In the genomic region with DNA sequence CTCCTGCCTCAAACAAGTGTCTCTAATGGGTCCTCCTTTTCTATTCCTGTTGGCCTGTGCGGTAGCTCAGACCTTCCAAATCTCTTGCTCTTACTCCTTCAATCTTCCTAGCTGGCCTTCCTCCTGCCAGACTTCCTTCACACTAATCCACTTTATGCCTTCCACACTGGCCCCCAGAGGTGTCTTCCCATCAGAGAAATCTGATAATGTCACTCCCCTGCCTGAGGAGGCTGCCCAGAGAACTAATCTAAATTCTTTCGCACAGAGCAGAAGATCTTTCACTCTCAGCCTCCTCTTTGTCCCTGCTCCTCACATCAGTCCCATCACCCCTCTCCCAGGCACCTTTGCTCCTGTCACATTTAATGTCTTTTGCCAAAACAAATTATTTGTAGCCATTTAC, we compare ENCODE assay signal across 19 cellular contexts.
DNase-seq lines count a peak whose midpoint lies in the region; ATAC-seq and TF ChIP-seq lines count a peak whose summit lies in the region.
"Had no signal": no experiment of that assay in that cellular context is flagged by ENCODE, and none has a peak within 500 bp of the region (broad histone marks: within the 10 kb centered on the region; RNA-seq: fewer than 3 reads in every experiment).

No MANE protein-coding gene starts in this region.

- DNase-seq in A673 (ENCODE audit: low spot score) (peak; percentile 68), activated gamma-delta T cell (lab: John Stamatoyannopoulos, UW) (no peak)
- DNase-seq in CD4-positive, alpha-beta T cell: no peak
- no peak for DNase-seq in activated T-helper 2 cell treated with anti-CD3 and anti-CD28 coated beads, Interferon-gamma antibody, Interleukin-2, Interleukin-4, amounts not matched to agents 10 μg/mL and 5 μg/mL and 100 μg/mL, durations not matched to agents 14 hours and 24 hours and 36 hours (ENCODE audit: low spot score)
- DNase-seq in naive thymus-derived CD8-positive, alpha-beta T cell: no peak
- DNase-seq: activated CD4-positive, alpha-beta T cell treated with anti-CD3 and anti-CD28 coated beads, Interleukin-2, amount 50 U/mL, for 1 hour; BE2C; colonic mucosa; DMS79; NCI-H1930; NCI-H510A treated with DMSO at 0.1 percent for 48 hours; OCI-M1 had no signal

- no peak for ATAC-seq in CD4-positive, alpha-beta T cell (ENCODE audit: poor library complexity)
- no peak for ATAC-seq in naive thymus-derived CD8-positive, alpha-beta T cell
- no peak for ATAC-seq in HG03139 (IDR thresholded peaks at IDR 0.05; ENCODE audit: unreplicated experiment)
- no peak for ATAC-seq in GM21723 (IDR thresholded peaks at IDR 0.05; ENCODE audit: unreplicated experiment)

- H3K36me3 Mint-ChIP-seq in CD4-positive, alpha-beta T cell (ENCODE audit: low read depth): peaks cover 29% of the 10 kb centered on the region
- H3K36me3 Mint-ChIP-seq in activated T-helper 2 cell treated with anti-CD3 and anti-CD28 coated beads, Interferon-gamma antibody, Interleukin-2, Interleukin-4, amounts not matched to agents 10 μg/mL and 5 μg/mL and 100 μg/mL, durations not matched to agents 14 hours and 24 hours and 36 hours (ENCODE audit: low read depth): peaks cover 16% of the 10 kb centered on the region
- peaks cover 4 to 34% (median 20%) of the 10 kb centered on the region in 3 donors for H3K36me3 Mint-ChIP-seq in naive thymus-derived CD8-positive, alpha-beta T cell

- H3K27me3 Mint-ChIP-seq in CD4-positive, alpha-beta T cell: no peaks in the 10 kb centered on the region
- H3K27me3 Mint-ChIP-seq in activated T-helper 2 cell treated with anti-CD3 and anti-CD28 coated beads, Interferon-gamma antibody, Interleukin-2, Interleukin-4, amounts not matched to agents 10 μg/mL and 5 μg/mL and 100 μg/mL, durations not matched to agents 14 hours and 24 hours and 36 hours (ENCODE audit: low read depth): no peaks in the 10 kb centered on the region
- no peaks in the 10 kb centered on the region for H3K27me3 Mint-ChIP-seq in naive thymus-derived CD8-positive, alpha-beta T cell
- H3K27me3 Mint-ChIP-seq: IgD-negative memory B cell had no signal

- BruUV-seq in A673 (replicated peaks; lab: Mats Ljungman, UMichigan): no TSS peak

- no peaks in the 10 kb centered on the region for H3K27me3 ChIP-seq in A673 (replicated peaks; ENCODE audit: insufficient read depth, low read depth, low read length, poor library complexity)
- no peaks in the 10 kb centered on the region for H3K27me3 ChIP-seq in CD4-positive, alpha-beta T cell (ENCODE audit: control insufficient read depth, insufficient read depth, low read length)
- H3K27me3 ChIP-seq: ascending aorta, BE2C, colonic mucosa, right atrium auricular region, SJSA1 had no signal

- no peak overlapping the region for H3K4me3 Mint-ChIP-seq in CD4-positive, alpha-beta T cell
- H3K4me3 Mint-ChIP-seq in activated T-helper 2 cell treated with anti-CD3 and anti-CD28 coated beads, Interferon-gamma antibody, Interleukin-2, Interleukin-4, amounts not matched to agents 10 μg/mL and 5 μg/mL and 100 μg/mL, durations not matched to agents 14 hours and 24 hours and 36 hours (ENCODE audit: low read depth): no peak overlapping the region
- H3K4me3 Mint-ChIP-seq in naive thymus-derived CD8-positive, alpha-beta T cell: peak overlapping the region in 6 of 10 donors; percentile 1 to 37 (median 14)

- H3K36me3 ChIP-seq in A673 (ENCODE audit: insufficient read depth, low read length, poor library complexity, severe bottlenecking): no peaks in the 10 kb centered on the region
- H3K36me3 ChIP-seq: ascending aorta, BE2C, colonic mucosa, right atrium auricular region, SJSA1 had no signal

- no peaks in the 10 kb centered on the region for H3K9me3 ChIP-seq in A673 (ENCODE audit: low read depth, low read length, poor library complexity, severe bottlenecking)
- no peaks in the 10 kb centered on the region for H3K9me3 ChIP-seq in CD4-positive, alpha-beta T cell (ENCODE audit: control insufficient read depth, low read length)
- H3K9me3 ChIP-seq: ascending aorta, BE2C, colonic mucosa, right atrium auricular region, SJSA1 had no signal

- no peak overlapping the region for H3K4me3 ChIP-seq in A673 (ENCODE audit: low read depth, low read length, poor library complexity, severe bottlenecking)
- H3K4me3 ChIP-seq: ascending aorta, colonic mucosa, right atrium auricular region, SJSA1 had no signal

- peaks cover 75% of the 10 kb centered on the region for H3K4me1 ChIP-seq in A673 (ENCODE audit: insufficient read depth, low read length, poor library complexity, severe bottlenecking)
- H3K4me1 ChIP-seq: BE2C had no signal

- CTCF ChIA-PET in A673 (lab: Charles Lee): interaction anchor here (0.7 kb wide), 1 partner anchor 11 kb away, joined by 3 read pairs; no protein-coding TSS in a partner anchor
- CTCF ChIA-PET in CD4-positive, alpha-beta T cell (lab: Charles Lee): interaction anchor here (2.3 kb wide), 1 partner anchor 176 kb away, joined by 9 read pairs; the partner anchor contains the start of gene MAML2

- no peak for TF ChIP-seq CTCF in A673 (conservative IDR thresholded peaks at IDR 0.05; ENCODE audit: low read depth, low read length)
- TF ChIP-seq CTCF in CD4-positive, alpha-beta T cell (IDR thresholded peaks at IDR 0.05): no peak

- intact Hi-C loops in A673 (cut with micrococcal nuclease; ENCODE audit: unreplicated experiment): loop anchor here (5.0 to 10.0 kb wide), 2 partner anchors 40 to 372 kb away; partner anchors contain the start of gene CEP57
- intact Hi-C loops in CD4-positive, alpha-beta T cell (cut with DNase I, micrococcal nuclease): no loop called here
- intact Hi-C loops in activated T-helper 2 cell treated with anti-CD3 and anti-CD28 coated beads, Interferon-gamma antibody, Interleukin-2, Interleukin-4, amounts not matched to agents 10 μg/mL and 5 μg/mL and 100 μg/mL, durations not matched to agents 14 hours and 24 hours and 36 hours (cut with micrococcal nuclease): no loop called here

- no peaks in the 10 kb centered on the region for H3K9me3 Mint-ChIP-seq in CD4-positive, alpha-beta T cell
- H3K9me3 Mint-ChIP-seq in activated T-helper 2 cell treated with anti-CD3 and anti-CD28 coated beads, Interferon-gamma antibody, Interleukin-2, Interleukin-4, amounts not matched to agents 10 μg/mL and 5 μg/mL and 100 μg/mL, durations not matched to agents 14 hours and 24 hours and 36 hours: no peaks in the 10 kb centered on the region
- H3K9me3 Mint-ChIP-seq in naive thymus-derived CD8-positive, alpha-beta T cell: no peaks in the 10 kb centered on the region
- H3K9me3 Mint-ChIP-seq: IgD-negative memory B cell had no signal

- POLR2A ChIA-PET in A673 (lab: Charles Lee; ENCODE audit: low non-redundant PET): no interaction called here
- POLR2A ChIA-PET in CD4-positive, alpha-beta T cell (lab: Charles Lee): interaction anchor here (0.7 kb wide), 1 partner anchor 176 kb away, joined by 3 read pairs; the partner anchor contains the start of gene MAML2
- POLR2A ChIA-PET in naive thymus-derived CD8-positive, alpha-beta T cell (lab: Charles Lee): no interaction called here

- peak overlapping the region; percentile 5 for H3K27ac ChIP-seq in A673 (ENCODE audit: low read depth, low read length, poor library complexity, severe bottlenecking)
- no peak overlapping the region for H3K27ac ChIP-seq in CD4-positive, alpha-beta T cell (ENCODE audit: low read depth, low read length)
- H3K27ac ChIP-seq: colonic mucosa, epithelial cell of prostate had no signal

- H3K27ac Mint-ChIP-seq in CD4-positive, alpha-beta T cell: peak overlapping the region; percentile 42
- peak overlapping the region; percentile 12 for H3K27ac Mint-ChIP-seq in activated T-helper 2 cell treated with anti-CD3 and anti-CD28 coated beads, Interferon-gamma antibody, Interleukin-2, Interleukin-4, amounts not matched to agents 10 μg/mL and 5 μg/mL and 100 μg/mL, durations not matched to agents 14 hours and 24 hours and 36 hours
- peak overlapping the region; percentile 40 to 87 (median 76) for H3K27ac Mint-ChIP-seq in naive thymus-derived CD8-positive, alpha-beta T cell

- peaks cover 87% of the 10 kb centered on the region for H3K4me1 Mint-ChIP-seq in CD4-positive, alpha-beta T cell (ENCODE audit: low read depth)
- H3K4me1 Mint-ChIP-seq in activated T-helper 2 cell treated with anti-CD3 and anti-CD28 coated beads, Interferon-gamma antibody, Interleukin-2, Interleukin-4, amounts not matched to agents 10 μg/mL and 5 μg/mL and 100 μg/mL, durations not matched to agents 14 hours and 24 hours and 36 hours (ENCODE audit: low read depth): peaks cover 41% of the 10 kb centered on the region
- H3K4me1 Mint-ChIP-seq in naive thymus-derived CD8-positive, alpha-beta T cell: peaks cover 37 to 84% (median 67%) of the 10 kb centered on the region in 4 donors

Comparison
In these comparisons a context has a peak if more than half of its experiments do, and no peak if none do; other contexts are left out.
1. H3K27ac Mint-ChIP-seq: peak in every context shown above with its lines; median percentile 76 in naive thymus-derived CD8-positive, alpha-beta T cell; 42 in CD4-positive, alpha-beta T cell; 12 in activated T-helper 2 cell treated with anti-CD3 and anti-CD28 coated beads, Interferon-gamma antibody, Interleukin-2, Interleukin-4, amounts not matched to agents 10 μg/mL and 5 μg/mL and 100 μg/mL, durations not matched to agents 14 hours and 24 hours and 36 hours.
2. H3K4me3 Mint-ChIP-seq: peak in naive thymus-derived CD8-positive, alpha-beta T cell (6 of 10); none in CD4-positive, alpha-beta T cell (single experiment) and activated T-helper 2 cell treated with anti-CD3 and anti-CD28 coated beads, Interferon-gamma antibody, Interleukin-2, Interleukin-4, amounts not matched to agents 10 μg/mL and 5 μg/mL and 100 μg/mL, durations not matched to agents 14 hours and 24 hours and 36 hours (single experiment).